ENCODE assay signal across 9 cellular contexts in the genomic region with DNA sequence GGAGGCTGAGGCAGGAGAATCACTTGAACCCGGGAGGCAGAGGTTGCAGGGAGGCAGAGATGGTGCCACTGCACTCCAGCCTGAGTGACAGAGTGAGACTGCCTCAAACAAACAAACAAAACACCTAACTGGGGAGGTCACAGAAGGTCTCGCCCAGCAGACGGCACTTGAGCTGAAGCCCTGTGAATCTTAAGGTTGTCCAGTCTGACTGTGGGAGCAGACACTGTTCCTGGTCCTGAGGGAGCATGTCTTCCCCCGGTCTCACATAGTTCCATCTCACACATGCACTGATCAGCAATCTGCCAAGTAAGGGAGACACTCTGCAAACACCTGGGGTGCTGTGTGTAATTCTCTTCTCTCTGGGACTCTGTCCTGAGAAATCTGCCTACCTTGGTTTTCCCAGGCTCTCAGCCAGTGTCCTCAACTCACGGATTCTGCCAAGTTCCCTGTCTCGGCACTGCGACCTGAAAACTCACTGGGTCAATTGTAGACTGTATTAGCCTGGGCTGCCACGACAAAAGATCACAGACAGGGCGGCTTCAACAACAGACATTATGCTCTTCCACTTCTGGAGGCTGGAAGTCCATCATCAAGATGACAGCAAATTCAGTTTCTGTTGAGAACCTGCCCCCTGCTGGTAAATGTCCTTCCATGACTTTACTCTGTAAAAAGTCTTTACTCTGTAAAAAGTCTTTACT.
A peak's percentile ranks its signal among the peaks of the same experiment; 100 is the strongest.
DNase-seq lines count a peak whose midpoint lies in the region; FAIRE-seq and TF ChIP-seq lines count a peak whose summit lies in the region.
"Had no signal": no experiment of that assay in that cellular context is flagged by ENCODE, and none has a peak within 500 bp of the region (broad histone marks: within the 10 kb centered on the region; RNA-seq: fewer than 3 reads in every experiment).

No MANE protein-coding gene starts in this region.

- no peaks in the 10 kb centered on the region for H3K36me3 Mint-ChIP-seq in osteocyte (ENCODE audit: unreplicated experiment)
- H3K36me3 Mint-ChIP-seq: IgD-negative memory B cell had no signal

- intact Hi-C loops in colonic mucosa (cut with DNase I) = loop anchor here (5.0 to 10.0 kb wide), 2 partner anchors 555 to 648 kb away; no protein-coding TSS in a partner anchor

- H3K4me3 ChIP-seq in colonic mucosa = no peak overlapping the region

- peak; percentile 68 for FAIRE-seq in GM18507 (lab: Jason Lieb, UNC)

- H3K36me3 ChIP-seq in colonic mucosa = no peaks in the 10 kb centered on the region

- H3K27me3 Mint-ChIP-seq in osteocyte (ENCODE audit: unreplicated experiment) = peaks cover 21% of the 10 kb centered on the region

- no peaks in the 10 kb centered on the region for H3K27me3 ChIP-seq in colonic mucosa

- DNase-seq in GM18507 (ENCODE audit: extremely low spot score, insufficient read length, low read depth) = no peak
- DNase-seq in OCI-M1 (lab: John Stamatoyannopoulos, UW) = peak; percentile 73
- peak; percentile 53 for DNase-seq in colonic mucosa
- DNase-seq in osteocyte (ENCODE audit: extremely low spot score, unreplicated experiment) = no peak
- DNase-seq in hippocampal formation (lab: John Stamatoyannopoulos, UW) = no peak
- no peak for DNase-seq in occipital lobe (lab: John Stamatoyannopoulos, UW)
- no peak for DNase-seq in putamen (ENCODE audit: low spot score)

- H3K9me3 ChIP-seq in colonic mucosa = no peaks in the 10 kb centered on the region

- no peaks in the 10 kb centered on the region for H3K9me3 Mint-ChIP-seq in osteocyte (ENCODE audit: unreplicated experiment)
- H3K9me3 Mint-ChIP-seq: IgD-negative memory B cell had no signal

- peak; percentile 82 for TF ChIP-seq CTCF in C4-2B (conservative IDR thresholded peaks at IDR 0.05)
- TF ChIP-seq CTCF in colonic mucosa (IDR thresholded peaks at IDR 0.05) = peak; percentile 37
- TF ChIP-seq CTCF in osteocyte (IDR thresholded peaks at IDR 0.05) = peak; percentile 47

- H3K27ac Mint-ChIP-seq in osteocyte (ENCODE audit: unreplicated experiment) = no peak overlapping the region

- H3K27ac ChIP-seq in C4-2B (no peak overlapping the region), colonic mucosa (no peak overlapping the region)

- no peaks in the 10 kb centered on the region for H3K4me1 ChIP-seq in colonic mucosa

- H3K9ac ChIP-seq in colonic mucosa (ENCODE audit: low read depth in 2 of 2, low read length in 2 of 2) = no peak overlapping the region

- no peak overlapping the region for H3K4me3 Mint-ChIP-seq in osteocyte (ENCODE audit: unreplicated experiment)
- H3K4me3 Mint-ChIP-seq: IgD-negative memory B cell had no signal

- H3K4me1 Mint-ChIP-seq in osteocyte (ENCODE audit: unreplicated experiment) = no peaks in the 10 kb centered on the region

Comparison
In these comparisons a context has a peak if more than half of its experiments do, and no peak if none do; other contexts are left out.
1. DNase-seq: peak in OCI-M1 (single experiment) and colonic mucosa (single experiment); none in GM18507 (single experiment), osteocyte (single experiment), hippocampal formation (0 of 2), occipital lobe (single experiment) and putamen (single experiment).
2. Peak in every context shown above with its lines, with median percentiles within 50 percentile points of each other: CTCF ChIP-seq.